8 cellular contexts compared by ENCODE assay signal in the genomic region with DNA sequence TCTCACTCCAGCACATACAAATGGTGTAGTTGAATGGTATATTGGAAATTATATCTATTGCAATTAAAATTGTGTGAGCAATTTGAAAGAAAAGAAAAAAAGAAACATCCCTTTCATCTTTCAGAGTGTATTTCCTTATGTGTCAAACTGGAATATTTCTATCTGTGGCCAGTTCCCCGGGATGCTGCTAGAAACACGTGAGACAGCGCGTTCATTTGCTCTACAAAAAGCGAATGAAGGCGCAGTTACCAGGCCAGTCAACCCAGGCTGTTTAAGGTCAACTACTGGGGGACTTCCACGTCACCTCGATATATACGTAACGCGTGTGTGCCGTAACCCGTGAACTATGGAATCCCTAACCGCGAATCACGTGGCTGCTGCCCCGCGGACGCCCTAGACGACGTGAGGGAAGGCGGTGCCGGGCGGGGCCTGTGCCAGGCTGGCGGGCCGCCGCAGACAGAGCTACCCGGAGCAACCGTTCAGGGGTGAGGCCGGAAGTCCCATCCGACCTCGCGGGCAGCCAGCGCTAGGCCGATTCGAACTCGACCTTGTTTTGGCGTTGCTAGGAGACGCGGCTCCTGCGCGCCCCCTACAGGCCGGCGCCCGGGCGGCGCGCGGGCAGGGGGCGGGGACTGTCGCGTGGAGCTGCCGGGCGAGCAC.
DNase-seq lines count a peak whose midpoint lies in the region; ATAC-seq and TF ChIP-seq lines count a peak whose summit lies in the region.

No MANE protein-coding gene starts in this region.

- TF ChIP-seq CTCF in GM13977 (IDR thresholded peaks at IDR 0.05; ENCODE audit: extremely low read depth, insufficient read depth, missing control alignments) (peak; percentile 95), astrocyte of the cerebellum (IDR thresholded peaks at IDR 0.05; ENCODE audit: low read depth, low read length, missing control alignments) (peak; percentile 70), retinal pigment epithelial cell (conservative IDR thresholded peaks at IDR 0.05; ENCODE audit: low read depth, low read length) (peak; percentile 61)

- in situ Hi-C loops in GM13977 (cut with MboI; ENCODE audit: low pct_unique_long_range_greater_than_20kb, low sequenced_read_pairs, unreplicated experiment), result no loop called here
- in situ Hi-C loops in astrocyte of the cerebellum (cut with HindIII; ENCODE audit: low sequenced_read_pairs), result loop anchor here (10.0 kb wide), 1 partner anchor 578 kb away; no protein-coding TSS in a partner anchor

- H3K4me3 ChIP-seq in astrocyte of the cerebellum (ENCODE audit: low read depth, low read length), result peak overlapping the region; percentile 65
- peak overlapping the region; percentile 86 for H3K4me3 ChIP-seq in retinal pigment epithelial cell (ENCODE audit: low read length)

- peak; percentile 90 for DNase-seq in GM13977 (ENCODE audit: low spot score)
- DNase-seq in NCI-H1694 (lab: John Stamatoyannopoulos, UW), result peak; percentile 31
- peak; percentile 96 for DNase-seq in T-helper 9 cell
- DNase-seq in astrocyte of the cerebellum (ENCODE audit: low read depth), result no peak
- peak; percentile 38 to 90 (median 77) for DNase-seq in hypothalamus (lab: John Stamatoyannopoulos, UW)
- DNase-seq in retinal pigment epithelial cell (ENCODE audit: low read depth), result peak; percentile 87
- DNase-seq in cerebellar nuclear complex (lab: John Stamatoyannopoulos, UW), result no peak

- ATAC-seq in HG02885 (IDR thresholded peaks at IDR 0.05; ENCODE audit: poor library complexity, unreplicated experiment), result peak; percentile 79

Comparison
In these comparisons a context has a peak if more than half of its experiments do, and no peak if none do; other contexts are left out.
1. DNase-seq: peak in GM13977 (single experiment), NCI-H1694 (single experiment), T-helper 9 cell (single experiment), hypothalamus (51 of 51) and retinal pigment epithelial cell (single experiment); none in astrocyte of the cerebellum (single experiment) and cerebellar nuclear complex (0 of 2).
2. Peak in every context shown above with its lines, with median percentiles within 50 percentile points of each other: CTCF ChIP-seq.